In genomic region chr20:23320317-23320716, GRCh38 we compare ENCODE assay signal across 11 cellular contexts. TPM values are rescaled to one million over a fixed set of nuclear protein-coding genes. Genes with fewer than 3 reads are reported as not detected.
DNase-seq lines count a peak whose midpoint lies in the region; ATAC-seq and TF ChIP-seq lines count a peak whose summit lies in the region.
"Had no signal": no experiment of that assay in that cellular context is flagged by ENCODE, and none has a peak within 500 bp of the region (broad histone marks: within the 10 kb centered on the region; RNA-seq: fewer than 3 reads in every experiment).

No MANE protein-coding gene starts in this region.

- CTCF ChIA-PET in MCF 10A (lab: Yijun Ruan, JAX) (interaction anchor here (0.6 to 3.6 kb wide), 9 partner anchors 13 to 629 kb away, joined by 3 to 22 read pairs (median 3); no protein-coding TSS in a partner anchor), Panc1 (lab: Charles Lee) (no interaction called here)

- H3K4me3 Mint-ChIP-seq in MCF 10A (ENCODE audit: unreplicated experiment) (no peak overlapping the region), type B pancreatic cell (no peak overlapping the region)

- POLR2A ChIA-PET in MCF 10A (lab: Yijun Ruan, JAX) (interaction anchor here (1.7 kb wide), 1 partner anchor 11 kb away, joined by 4 read pairs; no protein-coding TSS in a partner anchor), Panc1 (lab: Charles Lee) (no interaction called here)

- H3K4me1 ChIP-seq in breast epithelium (no peaks in the 10 kb centered on the region), Panc1 (ENCODE audit: control insufficient read depth, insufficient read depth, low read length) (no peaks in the 10 kb centered on the region)

- H3K27ac Mint-ChIP-seq in MCF 10A (ENCODE audit: low read depth, unreplicated experiment) (no peak overlapping the region), type B pancreatic cell (no peak overlapping the region)

- in situ Hi-C loops in Panc1 (cut with HindIII; ENCODE audit: low pct_unique_long_range_greater_than_20kb, low sequenced_read_pairs), result no loop called here

- H3K9me3 ChIP-seq in breast epithelium (peaks cover 0 to 7% of the 10 kb centered on the region in 2 donors), Panc1 (ENCODE audit: control insufficient read depth, insufficient read depth, low read depth, low read length) (no peaks in the 10 kb centered on the region)

- TF ChIP-seq CTCF in MCF 10A (IDR thresholded peaks at IDR 0.05; ENCODE audit: unreplicated experiment), result no peak
- TF ChIP-seq CTCF in breast epithelium (IDR thresholded peaks at IDR 0.05), result no peak
- peak; percentile 42; the same call in 1 of the 2 replicates for TF ChIP-seq CTCF in Panc1 (IDR thresholded peaks at IDR 0.05)
- TF ChIP-seq CTCF in fibroblast of mammary gland (conservative IDR thresholded peaks at IDR 0.05; ENCODE audit: control insufficient read depth, insufficient read depth, low read depth, low read length), result peak; percentile 51
- peak; percentile 67 for TF ChIP-seq CTCF in type B pancreatic cell (conservative IDR thresholded peaks at IDR 0.05)

- 0 out of 2 replicates have a peak, but pooled peaks have one; percentile 63 for ATAC-seq in Panc1
- ATAC-seq in stimulated activated naive CD8-positive, alpha-beta T cell treated with anti-CD3 and anti-CD28 coated beads, Interleukin-15, Interleukin-2, amounts not matched to agents 100 U/mL and 50 U/mL, for 24 hours, result no peak

- intact Hi-C loops in MCF 10A (cut with micrococcal nuclease), result no loop called here
- intact Hi-C loops in breast epithelium (cut with DNase I; ENCODE audit: low total_unique reads), result no loop called here
- intact Hi-C loops in Panc1 (cut with micrococcal nuclease; ENCODE audit: unreplicated experiment), result no loop called here

- H3K4me1 Mint-ChIP-seq in MCF 10A (ENCODE audit: insufficient read depth, unreplicated experiment) (no peaks in the 10 kb centered on the region), type B pancreatic cell (ENCODE audit: unreplicated experiment) (peaks cover 6% of the 10 kb centered on the region)

- H3K27me3 Mint-ChIP-seq in MCF 10A (ENCODE audit: insufficient read depth, unreplicated experiment) (no peaks in the 10 kb centered on the region), type B pancreatic cell (peaks cover 4% of the 10 kb centered on the region)

- H3K27ac ChIP-seq in breast epithelium (no peak overlapping the region), Panc1 (ENCODE audit: low read length) (no peak overlapping the region)

- TF ChIP-seq POLR2A in breast epithelium (IDR thresholded peaks at IDR 0.05), result no peak

- H3K4me3 ChIP-seq in breast epithelium (no peak overlapping the region), Panc1 (ENCODE audit: low read depth in 2 of 2, low read length in 2 of 2) (no peak overlapping the region), fibroblast of mammary gland (ENCODE audit: control insufficient read depth, low read depth, low read length) (no peak overlapping the region)

- no peaks in the 10 kb centered on the region for H3K9me3 Mint-ChIP-seq in MCF 10A (ENCODE audit: unreplicated experiment)
- no peaks in the 10 kb centered on the region for H3K9me3 Mint-ChIP-seq in type B pancreatic cell

- H3K36me3 Mint-ChIP-seq in MCF 10A (ENCODE audit: insufficient read depth, unreplicated experiment), result peaks cover 5% of the 10 kb centered on the region
- H3K36me3 Mint-ChIP-seq in type B pancreatic cell, result no peaks in the 10 kb centered on the region

- H3K27me3 ChIP-seq in breast epithelium, result no peaks in the 10 kb centered on the region
- H3K27me3 ChIP-seq in Panc1 (ENCODE audit: control insufficient read depth, insufficient read depth, low read length), result 0 out of 2 replicates have a peak, but pooled peaks cover 3% of the 10 kb centered on the region

- peak; percentile 36 for DNase-seq in MCF 10A (ENCODE audit: unreplicated experiment)
- DNase-seq in breast epithelium (ENCODE audit: low spot score in 2 of 2), result no peak
- no peak for DNase-seq in Panc1 (ENCODE audit: low read depth, low spot score)
- peak; percentile 35 for DNase-seq in fibroblast of mammary gland (ENCODE audit: low read depth)
- DNase-seq in type B pancreatic cell (ENCODE audit: extremely low spot score, unreplicated experiment), result no peak
- DNase-seq in DMS114 treated with DMSO at 0.1 percent for 48 hours (lab: John Stamatoyannopoulos, UW; ENCODE audit: unreplicated experiment), result no peak
- no peak for DNase-seq in stimulated activated naive CD8-positive, alpha-beta T cell treated with anti-CD3 and anti-CD28 coated beads, Interleukin-15, Interleukin-2, amounts not matched to agents 100 U/mL and 50 U/mL, for 24 hours
- DNase-seq in globus pallidus (ENCODE audit: low spot score), result no peak
- DNase-seq: activated naive CD4-positive, alpha-beta T cell treated with anti-CD3 and anti-CD28 coated beads, Interleukin-2, amount 50 U/mL, for 16 hours; DMS79 treated with DMSO at 0.1 percent for 48 hours; hypothalamus had no signal

- BruUV-seq in MCF 10A (replicated peaks; lab: Mats Ljungman, UMichigan) (no TSS peak), Panc1 (replicated peaks; lab: Mats Ljungman, UMichigan) (no TSS peak)

- no peaks in the 10 kb centered on the region for H3K36me3 ChIP-seq in breast epithelium
- H3K36me3 ChIP-seq in Panc1 (ENCODE audit: control insufficient read depth, insufficient read depth, low read length), result no peaks in the 10 kb centered on the region

RNA-seq across cellular contexts. Expression of gene NXT1, which starts 30.3 kb away (rescaled TPM):
- 32.2 and 40.1 TPM in 2 replicates for total RNA-seq in MCF 10A (2022)
- total RNA-seq in breast epithelium, result 10 to 100 TPM; 25.9 to 42.9 (median 33.2) TPM
- total RNA-seq in Panc1 (2021; ENCODE audit: unreplicated experiment), result 31.3 TPM
- 25.4 TPM for polyA plus RNA-seq in Panc1 (2012; ENCODE audit: insufficient read length)
- 22.3 and 25.7 TPM in 2 replicates for total RNA-seq in type B pancreatic cell (ENCODE audit: low replicate concordance)

RNA-seq across cellular contexts. Expression of gene GZF1, which starts 41.7 kb away (rescaled TPM):
- total RNA-seq in MCF 10A (2022) (15.5 and 19.9 TPM in 2 replicates), breast epithelium (10 to 100 TPM; 19.0 to 24.3 (median 19.9) TPM), Panc1 (2021; ENCODE audit: unreplicated experiment) (18.0 TPM), type B pancreatic cell (ENCODE audit: low replicate concordance) (13.4 and 14.4 TPM in 2 replicates)
- polyA plus RNA-seq in Panc1 (2012; ENCODE audit: insufficient read length), result 21.9 TPM

Comparison
In these comparisons a context has a peak if more than half of its experiments do, and no peak if none do; other contexts are left out.
1. DNase-seq: peak in MCF 10A (single experiment) and fibroblast of mammary gland (single experiment); none in breast epithelium (0 of 2), Panc1 (single experiment), type B pancreatic cell (single experiment), DMS114 treated with DMSO at 0.1 percent for 48 hours (single experiment), stimulated activated naive CD8-positive, alpha-beta T cell treated with anti-CD3 and anti-CD28 coated beads, Interleukin-15, Interleukin-2, amounts not matched to agents 100 U/mL and 50 U/mL, for 24 hours (single experiment) and globus pallidus (single experiment).
2. CTCF ChIP-seq: peak in Panc1 (single experiment), fibroblast of mammary gland (single experiment) and type B pancreatic cell (single experiment); none in MCF 10A (single experiment) and breast epithelium (0 of 3).